Comparison of ENCODE assay signal across 8 cellular contexts in genomic region chr15:59436774-59437472, GRCh38. TPM values are rescaled to one million over a fixed set of nuclear protein-coding genes. Genes with fewer than 3 reads are reported as not detected.
DNase-seq lines count a peak whose midpoint lies in the region; ATAC-seq and TF ChIP-seq lines count a peak whose summit lies in the region.

No MANE protein-coding gene starts in this region.

- H3K27ac Mint-ChIP-seq in T-cell = no peak overlapping the region
- no peak overlapping the region for H3K27ac Mint-ChIP-seq in stimulated activated naive CD8-positive, alpha-beta T cell treated with anti-CD3 and anti-CD28 coated beads, Interleukin-15, amount 100 ng/mL, for 72 hours

- no peaks in the 10 kb centered on the region for H3K9me3 Mint-ChIP-seq in T-cell
- no peaks in the 10 kb centered on the region for H3K9me3 Mint-ChIP-seq in stimulated activated naive CD8-positive, alpha-beta T cell treated with anti-CD3 and anti-CD28 coated beads, Interleukin-15, amount 100 ng/mL, for 72 hours

- peaks cover 13 to 24% (median 23%) of the 10 kb centered on the region in 3 donors for H3K4me1 Mint-ChIP-seq in T-cell
- peaks cover 17% of the 10 kb centered on the region for H3K4me1 Mint-ChIP-seq in stimulated activated naive CD8-positive, alpha-beta T cell treated with anti-CD3 and anti-CD28 coated beads, Interleukin-15, amount 100 ng/mL, for 72 hours

- intact Hi-C loops in left ventricle myocardium inferior (cut with micrococcal nuclease) = no loop called here

- peak overlapping the region; percentile 77 to 80 (median 77) for H3K4me3 Mint-ChIP-seq in T-cell
- peak overlapping the region; percentile 81 to 82 for H3K4me3 Mint-ChIP-seq in stimulated activated naive CD8-positive, alpha-beta T cell treated with anti-CD3 and anti-CD28 coated beads, Interleukin-15, amount 100 ng/mL, for 72 hours

- no peaks in the 10 kb centered on the region for H3K36me3 ChIP-seq in left ventricle myocardium inferior

- peak; percentile 19 for DNase-seq in DMS79 treated with DMSO at 0.1 percent for 48 hours (lab: John Stamatoyannopoulos, UW)
- no peak for DNase-seq in DMS79 (lab: John Stamatoyannopoulos, UW)
- DNase-seq in T-cell = no peak
- no peak for DNase-seq in left ventricle myocardium inferior
- DNase-seq in stimulated activated naive CD8-positive, alpha-beta T cell treated with anti-CD3 and anti-CD28 coated beads, Interleukin-15, amount 100 ng/mL, for 72 hours = no peak
- no peak for DNase-seq in NCI-H2107 (lab: John Stamatoyannopoulos, UW)
- no peak for DNase-seq in GM19240 (ENCODE audit: insufficient read length, low spot score)
- no peak for DNase-seq in NOMO-1 treated with dmso at 0.1 percent for 144 hours (lab: John Stamatoyannopoulos, UW; ENCODE audit: unreplicated experiment)

- POLR2A ChIA-PET in T-cell (lab: Charles Lee) = interaction anchor here in 1 of 2 donors (0.6 kb wide), 1 partner anchor 413 kb away, joined by 3 read pairs; no protein-coding TSS in a partner anchor

- peak overlapping the region; percentile 76 for H3K4me3 ChIP-seq in left ventricle myocardium inferior

- H3K27me3 ChIP-seq in left ventricle myocardium inferior (ENCODE audit: low read depth) = no peaks in the 10 kb centered on the region

- H3K27ac ChIP-seq in left ventricle myocardium inferior (replicated peaks) = peak overlapping the region; percentile 25

- no peaks in the 10 kb centered on the region for H3K9me3 ChIP-seq in left ventricle myocardium inferior (replicated peaks)

- H3K27me3 Mint-ChIP-seq in T-cell = peaks cover 49 to 55% of the 10 kb centered on the region in 2 donors
- peaks cover 77% of the 10 kb centered on the region for H3K27me3 Mint-ChIP-seq in stimulated activated naive CD8-positive, alpha-beta T cell treated with anti-CD3 and anti-CD28 coated beads, Interleukin-15, amount 100 ng/mL, for 72 hours

- H3K36me3 Mint-ChIP-seq in T-cell = no peaks in the 10 kb centered on the region

- peaks cover 20% of the 10 kb centered on the region for H3K4me1 ChIP-seq in left ventricle myocardium inferior

- CTCF ChIA-PET in T-cell (lab: Charles Lee) = interaction anchor here in 1 of 2 donors (0.6 kb wide), 1 partner anchor 189 kb away, joined by 9 read pairs; no protein-coding TSS in a partner anchor

- no peak for ATAC-seq in T-cell (replicated peaks in 1 of 4)
- no peak for ATAC-seq in stimulated activated naive CD8-positive, alpha-beta T cell treated with anti-CD3 and anti-CD28 coated beads, Interleukin-15, amount 100 ng/mL, for 72 hours

- TF ChIP-seq CTCF in left ventricle myocardium inferior (IDR thresholded peaks at IDR 0.05; ENCODE audit: borderline replicate concordance) = no peak

RNA-seq across cellular contexts. Expression of gene FAM81A, which starts 1.1 kb away (rescaled TPM):
- total RNA-seq in T-cell = under 1 TPM in 2 of 5 donors, not detected in 3; 0.37 to 0.39 TPM
- total RNA-seq in left ventricle myocardium inferior = 2.9 TPM
